ENCODE assay signal across 11 cellular contexts in genomic region chr12:65491-66063, GRCh38. TPM values are rescaled to one million over a fixed set of nuclear protein-coding genes. Genes with fewer than 3 reads are reported as not detected.
A peak's percentile ranks its signal among the peaks of the same experiment; 100 is the strongest.
DNase-seq lines count a peak whose midpoint lies in the region; ATAC-seq, FAIRE-seq and TF ChIP-seq lines count a peak whose summit lies in the region.
"Not testable (repeated sequence)": the region's sequence is repeated elsewhere in the genome, so short reads cannot be mapped to it uniquely, and the experiment has no call there.
"Had no signal": no experiment of that assay in that cellular context is flagged by ENCODE, and none has a peak within 500 bp of the region (broad histone marks: within the 10 kb centered on the region; RNA-seq: fewer than 3 reads in every experiment).

No MANE protein-coding gene starts in this region.

- H3K27ac Mint-ChIP-seq in GM23338 = not testable (repeated sequence)
- H3K27ac Mint-ChIP-seq in nephron = peak overlapping the region in 1 of 3 experiments; percentile 40

- not testable (repeated sequence) for H3K4ac ChIP-seq in IMR-90 (ENCODE audit: low read depth, low read length)

- not testable (repeated sequence) for H4K91ac ChIP-seq in IMR-90 (ENCODE audit: insufficient read depth, low read depth, low read length)

- H3K56ac ChIP-seq in IMR-90 (ENCODE audit: extremely low read depth, insufficient read depth, low read length) = not testable (repeated sequence)

- not testable (repeated sequence) for H4K5ac ChIP-seq in IMR-90 (ENCODE audit: low read depth, low read length)

- H3K27ac ChIP-seq in GM23338 (ENCODE audit: low read depth); K562 (ENCODE audit: extremely low read depth, low read depth, low read length); endothelial cell of umbilical vein (ENCODE audit: insufficient read depth, low read depth, low read length); foreskin keratinocyte: not testable (repeated sequence)
- H3K27ac ChIP-seq in IMR-90 (ENCODE audit: insufficient read depth, low read length) (peak overlapping the region; percentile 73), smooth muscle cell (ENCODE audit: low read depth) (peak overlapping the region; percentile 95)

- H3K23ac ChIP-seq in IMR-90 (ENCODE audit: low read depth, low read length) = not testable (repeated sequence)

- peak overlapping the region; percentile 83 for H2BK5ac ChIP-seq in IMR-90 (ENCODE audit: low read depth, low read length, poor library complexity, severe bottlenecking)

- H3K36me3 Mint-ChIP-seq in GM23338 (ENCODE audit: low read depth); nephron (ENCODE audit: low read depth): not testable (repeated sequence)

- H3K36me3 ChIP-seq in GM23338 (ENCODE audit: insufficient read depth); IMR-90 (ENCODE audit: control insufficient read depth, insufficient read depth, low read length); K562 (ENCODE audit: control insufficient read depth, insufficient read depth, low read length); endothelial cell of umbilical vein (ENCODE audit: control insufficient read depth in 2 of 2, extremely low read depth in 1 of 2, insufficient read depth in 2 of 2, low read length in 2 of 2); smooth muscle cell (ENCODE audit: low read depth): not testable (repeated sequence)

- not testable (repeated sequence) for H3F3A ChIP-seq in GM23338 (replicated peaks; ENCODE audit: low read depth); smooth muscle cell (ENCODE audit: low read depth)

- H3K14ac ChIP-seq in IMR-90 (replicated peaks; ENCODE audit: low read depth, low read length) = not testable (repeated sequence)

- BruUV-seq in IMR-90 (replicated peaks; lab: Mats Ljungman, UMichigan); K562 (replicated peaks; lab: Mats Ljungman, UMichigan); endothelial cell of umbilical vein (replicated peaks; lab: Mats Ljungman, UMichigan): not testable (repeated sequence)

- no CpG with 5 or more reads among the region's 4 CpGs for WGBS in IMR-90 (ENCODE audit: extremely low coverage in 2 of 2, insufficient read length in 1 of 2), 2 experiments
- WGBS in K562 (ENCODE audit: insufficient coverage, low coverage, missing lambda C conversion rate) = 23% methylated on average over 2 of the region's 4 CpGs
- WGBS in smooth muscle cell (ENCODE audit: low lambda C conversion rate) = 19% methylated on average over 4 of the region's 4 CpGs

- H3K18ac ChIP-seq in IMR-90 (ENCODE audit: low read depth, low read length) = peak overlapping the region; percentile 49; the same call in 1 of the 2 replicates

- dilution Hi-C loops in IMR-90 (cut with HindIII; ENCODE audit: low sequenced_read_pairs, unreplicated experiment); endothelial cell of umbilical vein (cut with MboI; ENCODE audit: extremely low pct_ligation_motif_present, low sequenced_read_pairs): not testable (repeated sequence)

- POLR2A ChIA-PET in IMR-90 (lab: Charles Lee; ENCODE audit: unreplicated experiment); K562 (lab: Yijun Ruan, JAX); endothelial cell of umbilical vein (lab: Charles Lee): not testable (repeated sequence)

- H3K27me3 Mint-ChIP-seq in GM23338 (ENCODE audit: insufficient read depth, low read depth, poor library complexity) = not testable (repeated sequence)
- peaks cover 42% of the 10 kb centered on the region for H3K27me3 Mint-ChIP-seq in nephron (ENCODE audit: low read depth)

- H2BK120ac ChIP-seq in IMR-90 (ENCODE audit: low read depth, low read length) = peak overlapping the region; percentile 23; the same call in 1 of the 2 replicates

- TF ChIP-seq POLR2A in IMR-90 (IDR thresholded peaks at IDR 0.05; ENCODE audit: low read depth, low read length); K562 (conservative IDR thresholded peaks at IDR 0.05); endothelial cell of umbilical vein (IDR thresholded peaks at IDR 0.05; ENCODE audit: low read depth, low read length): not testable (repeated sequence)

- H3K79me2 ChIP-seq in GM23338 (replicated peaks; ENCODE audit: insufficient read depth); K562 (ENCODE audit: control insufficient read depth, insufficient read depth, low read length); endothelial cell of umbilical vein (ENCODE audit: control insufficient read depth, insufficient read depth, low read length); smooth muscle cell (ENCODE audit: low read depth): not testable (repeated sequence)

- peak overlapping the region; percentile 78; the same call in 1 of the 2 replicates for H3K4me2 ChIP-seq in GM23338
- H3K4me2 ChIP-seq in IMR-90 (ENCODE audit: low read depth, low read length) = peak overlapping the region; percentile 69; the same call in 1 of the 2 replicates
- H3K4me2 ChIP-seq in K562 (ENCODE audit: insufficient read depth, low read length) = peak overlapping the region; percentile 25; the same call in 1 of the 2 replicates
- H3K4me2 ChIP-seq in endothelial cell of umbilical vein (ENCODE audit: insufficient read depth, low read length) = not testable (repeated sequence)
- peak overlapping the region; percentile 72 for H3K4me2 ChIP-seq in smooth muscle cell

- peak; percentile 4 for DNase-seq in AG09309 (ENCODE audit: low read depth)
- not testable (repeated sequence) for DNase-seq in GM23338 (ENCODE audit: low spot score); K562 (ENCODE audit: extremely low read depth in 1 of 4, low spot score in 3 of 4); endothelial cell of umbilical vein (ENCODE audit: low read depth, low spot score); smooth muscle cell (lab: John Stamatoyannopoulos, UW; ENCODE audit: unreplicated experiment)
- DNase-seq in IMR-90 = peak; percentile 82
- peak; percentile 60 to 63 for DNase-seq in foreskin keratinocyte

- not testable (repeated sequence) for H2AK5ac ChIP-seq in IMR-90 (ENCODE audit: low read depth, low read length)

- in situ Hi-C loops in IMR-90 (cut with MboI; ENCODE audit: low sequenced_read_pairs); K562 (cut with MboI): not testable (repeated sequence)

- peak overlapping the region; percentile 54; the same call in 1 of the 2 replicates for H3K9ac ChIP-seq in IMR-90 (ENCODE audit: low read depth, low read length)
- H3K9ac ChIP-seq in K562 (ENCODE audit: insufficient read depth in 1 of 2, low read depth in 2 of 2, low read length in 2 of 2); endothelial cell of umbilical vein (replicated peaks; ENCODE audit: extremely low read depth, insufficient read depth, low read length): not testable (repeated sequence)
- H3K9ac ChIP-seq in smooth muscle cell (ENCODE audit: low read depth) = peak overlapping the region; percentile 62

- intact Hi-C loops in IMR-90 (cut with micrococcal nuclease); K562 (cut with micrococcal nuclease); endothelial cell of umbilical vein (cut with micrococcal nuclease): not testable (repeated sequence)

- FAIRE-seq in K562 (lab: Jason Lieb, UNC) = not testable (repeated sequence)
- FAIRE-seq in endothelial cell of umbilical vein (lab: Jason Lieb, UNC) = peak; percentile 76

- H3K4me3 Mint-ChIP-seq in GM23338 (peak overlapping the region; percentile 69), nephron (peak overlapping the region; percentile 75 to 81 (median 76))

- not testable (repeated sequence) for H4K8ac ChIP-seq in IMR-90 (ENCODE audit: low read depth in 2 of 2, low read length in 2 of 2)

- TF ChIP-seq EP300 in K562 (IDR thresholded peaks at IDR 0.05; ENCODE audit: low read length) = not testable (repeated sequence)

- H3K79me1 ChIP-seq in IMR-90 (ENCODE audit: low read depth in 1 of 2, low read length in 2 of 2) = not testable (repeated sequence)

- H3K4me1 Mint-ChIP-seq in GM23338, nephron: not testable (repeated sequence)

- not testable (repeated sequence) for H2BK20ac ChIP-seq in IMR-90 (ENCODE audit: low read depth, low read length)

- H3K4me1 ChIP-seq in GM23338 (ENCODE audit: insufficient read depth); IMR-90 (ENCODE audit: control insufficient read depth, insufficient read depth, low read length); K562 (replicated peaks in 1 of 2; ENCODE audit: control insufficient read depth in 2 of 2, insufficient read depth in 2 of 2, low read length in 2 of 2); endothelial cell of umbilical vein (ENCODE audit: control insufficient read depth, extremely low read depth, insufficient read depth, low read length); foreskin keratinocyte; smooth muscle cell (ENCODE audit: low read depth): not testable (repeated sequence)

- CTCF ChIA-PET in IMR-90 (lab: Yijun Ruan, JAX); K562 (lab: Yijun Ruan, JAX; ENCODE audit: low intra/inter-chr PET ratio); endothelial cell of umbilical vein (lab: Charles Lee): not testable (repeated sequence)

- TF ChIP-seq CTCF in AG09309 (IDR thresholded peaks at IDR 0.05; ENCODE audit: control insufficient read depth, insufficient read depth, low read depth, low read length, missing control alignments); GM23338 (conservative IDR thresholded peaks at IDR 0.05; ENCODE audit: low read depth in 2 of 2); IMR-90 (conservative IDR thresholded peaks at IDR 0.05; ENCODE audit: low read depth, low read length); K562 (IDR thresholded peaks at IDR 0.05 in 2 of 3, conservative IDR thresholded peaks at IDR 0.05 in 1 of 3; ENCODE audit: insufficient read depth in 2 of 3, low read depth in 1 of 3, low read length in 3 of 3); endothelial cell of umbilical vein (IDR thresholded peaks at IDR 0.05; ENCODE audit: extremely low read depth in 1 of 2, insufficient read depth in 1 of 2, low read depth in 1 of 2, low read length in 2 of 2); foreskin keratinocyte (conservative IDR thresholded peaks at IDR 0.05); nephron (IDR thresholded peaks at IDR 0.05; ENCODE audit: unreplicated experiment in 3 of 3); smooth muscle cell (IDR thresholded peaks at IDR 0.05; ENCODE audit: borderline replicate concordance, insufficient read depth, poor library complexity, severe bottlenecking): not testable (repeated sequence)

- not testable (repeated sequence) for H4K20me1 ChIP-seq in GM23338 (replicated peaks; ENCODE audit: insufficient read depth); IMR-90 (ENCODE audit: insufficient read depth, low read length); K562 (replicated peaks; ENCODE audit: control insufficient read depth, insufficient read depth, low read length); endothelial cell of umbilical vein (replicated peaks; ENCODE audit: control insufficient read depth, extremely low read depth, insufficient read depth, low read length); smooth muscle cell (ENCODE audit: low read depth)

- not testable (repeated sequence) for ATAC-seq in GM23338, K562
- ATAC-seq in IMR-90 (ENCODE audit: low read depth) = peak; percentile 58
- ATAC-seq in foreskin keratinocyte = peak; percentile 13

- not testable (repeated sequence) for TF ChIP-seq RAD21 in IMR-90 (IDR thresholded peaks at IDR 0.05; ENCODE audit: low read length); K562 (CRISPR knock-in tag; conservative IDR thresholded peaks at IDR 0.05 in 1 of 2, IDR thresholded peaks at IDR 0.05 in 1 of 2)

- H3K9me2 ChIP-seq in GM23338 (ENCODE audit: insufficient read depth) = not testable (repeated sequence)

- not testable (repeated sequence) for H3K9me3 ChIP-seq in IMR-90 (ENCODE audit: control insufficient read depth, insufficient read depth, low read length); K562 (replicated peaks; ENCODE audit: control insufficient read depth, insufficient read depth, low read depth, low read length); endothelial cell of umbilical vein (replicated peaks; ENCODE audit: control insufficient read depth, insufficient read depth, low read length); smooth muscle cell (replicated peaks; ENCODE audit: low read depth)

- H3K9me3 Mint-ChIP-seq in GM23338, nephron: not testable (repeated sequence)

- not testable (repeated sequence) for H2AK9ac ChIP-seq in IMR-90 (replicated peaks; ENCODE audit: low read depth, low read length, poor library complexity)

- H3K27me3 ChIP-seq in GM23338 (ENCODE audit: insufficient read depth) = peaks cover 31% of the 10 kb centered on the region
- not testable (repeated sequence) for H3K27me3 ChIP-seq in IMR-90 (ENCODE audit: control insufficient read depth, insufficient read depth, low read length); K562 (ENCODE audit: control insufficient read depth in 2 of 2, insufficient read depth in 2 of 2, low read length in 2 of 2); endothelial cell of umbilical vein (ENCODE audit: control insufficient read depth in 2 of 2, insufficient read depth in 2 of 2, low read length in 2 of 2); foreskin keratinocyte
- peaks cover 20% of the 10 kb centered on the region for H3K27me3 ChIP-seq in smooth muscle cell (ENCODE audit: low read depth)

- not testable (repeated sequence) for H2AFZ ChIP-seq in GM23338; IMR-90 (replicated peaks; ENCODE audit: low read length, poor library complexity); K562 (ENCODE audit: low read depth, low read length); endothelial cell of umbilical vein (ENCODE audit: low read depth, low read length); smooth muscle cell (ENCODE audit: low read depth)

- H2BK15ac ChIP-seq in IMR-90 (ENCODE audit: low read depth, low read length) = not testable (repeated sequence)

- not testable (repeated sequence) for H3K4me3 ChIP-seq in AG09309 (ENCODE audit: control insufficient read depth, low read depth, low read length); IMR-90 (ENCODE audit: insufficient read depth, low read depth, low read length); K562; endothelial cell of umbilical vein (replicated peaks in 1 of 3; ENCODE audit: insufficient read depth in 1 of 3, low read depth in 1 of 3, low read length in 3 of 3)
- H3K4me3 ChIP-seq in GM23338 (peak overlapping the region; percentile 47), smooth muscle cell (peak overlapping the region; percentile 40)

- H3K9me1 ChIP-seq in IMR-90 (ENCODE audit: insufficient read depth, low read length); K562 (ENCODE audit: control insufficient read depth, insufficient read depth, low read length); endothelial cell of umbilical vein (replicated peaks; ENCODE audit: control insufficient read depth, extremely low read depth, insufficient read depth, low read length): not testable (repeated sequence)

RNA-seq across cellular contexts. Expression of gene IQSEC3, which starts 1.0 kb away (rescaled TPM):
- 2.1 and 3.8 TPM in 2 replicates for total RNA-seq in GM23338 (2014; rRNA removed; shearing (Covaris generic))
- polyA plus RNA-seq in GM23338 (2016; fragmentation: Nextera tagmentation; extraction: Ambion mirVana) (3.3 and 3.6 TPM in 2 replicates), IMR-90 (2012; rRNA removed) (0.10 TPM in 2 replicates), K562 (2011; rRNA removed) (0.11 and 0.25 TPM in 2 replicates), K562 (2014; fragmentation: Illumina TruSeq; extraction: Trizol) (0.04 TPM in 1 of 2 replicates, not detected in the other), K562 (2014; fragmentation: Nextera tagmentation; extraction: Ambion mirVana) (not detected), K562 (2014; rRNA removed) (0.04 and 0.15 TPM in 2 replicates), endothelial cell of umbilical vein (not detected in 2 replicates), foreskin keratinocyte (0.01 TPM in 1 of 2 replicates, not detected in the other), smooth muscle cell (1.9 and 2.4 TPM in 2 replicates)
- total RNA-seq in IMR-90 (2012; rRNA removed) (not detected in 2 replicates), K562 (2014; rRNA removed) (0.04 and 0.14 TPM in 2 replicates), K562 (2014; rRNA removed; fragmentation: Illumina TruSeq; extraction: Trizol) (not detected in 2 replicates), K562 (2015; rRNA removed; fragmentation: Illumina TruSeq; extraction: Trizol) (under 0.01 and 0.04 TPM in 2 replicates), K562 (2021) (0.07 and 0.11 TPM in 2 replicates), endothelial cell of umbilical vein (not detected in 2 replicates), foreskin keratinocyte (not detected in 2 replicates), smooth muscle cell (0.72 and 1.2 TPM in 2 replicates)
- polyA plus RNA-seq in IMR-90 (2012; cell fraction: cytosol; rRNA removed) = 0.03 and 0.08 TPM in 2 replicates
- polyA plus RNA-seq in IMR-90 (2012; cell fraction: nucleus; rRNA removed; ENCODE audit: low replicate concordance) = 0.92 and 1.2 TPM in 2 replicates
- 0.25 and 0.62 TPM in 2 replicates for total RNA-seq in K562 (2011; cell fraction: chromatin; rRNA removed; ENCODE audit: low replicate concordance)
- total RNA-seq in K562 (2011; cell fraction: nucleolus; rRNA removed) = 0.39 and 0.50 TPM in 2 replicates
- 0.23 and 0.37 TPM in 2 replicates for total RNA-seq in K562 (2011; cell fraction: nucleoplasm; rRNA removed)
- polyA plus RNA-seq in K562 (2011; cell fraction: cytosol; rRNA removed) = 0.04 and 0.24 TPM in 2 replicates
- 0.63 and 1.0 TPM in 2 replicates for polyA plus RNA-seq in K562 (2011; cell fraction: nucleus; rRNA removed)
- polyA plus RNA-seq in K562 (2012) = 0.09 and 0.14 TPM in 2 replicates
- 0.07 TPM in 1 of 2 replicates, not detected in the other for polyA minus RNA-seq in K562 (2011; rRNA and poly(A)+ RNA removed)
- 0.38 TPM in 1 of 2 replicates, not detected in the other for polyA minus RNA-seq in K562 (2011; cell fraction: cytosol; rRNA and poly(A)+ RNA removed)
- polyA minus RNA-seq in K562 (2011; cell fraction: nucleus; rRNA and poly(A)+ RNA removed) = 0.40 and 0.56 TPM in 2 replicates
- not detected in 2 replicates for polyA plus RNA-seq in endothelial cell of umbilical vein (2011; cell fraction: cytosol; rRNA removed)
- polyA plus RNA-seq in endothelial cell of umbilical vein (2011; cell fraction: nucleus; rRNA removed) = not detected in 2 replicates
- not detected in 2 replicates for polyA plus RNA-seq in endothelial cell of umbilical vein (2012)
- not detected in 2 replicates for polyA minus RNA-seq in endothelial cell of umbilical vein
- polyA minus RNA-seq in endothelial cell of umbilical vein (2011; cell fraction: cytosol; rRNA and poly(A)+ RNA removed) = not detected
- polyA minus RNA-seq in endothelial cell of umbilical vein (2011; cell fraction: nucleus; rRNA and poly(A)+ RNA removed) = not detected in 2 replicates
- polyA plus RNA-seq: A549; BJ; CD8-positive, alpha-beta memory T cell had no signal
